ENCODE assay signal across 8 cellular contexts in the genomic region with DNA sequence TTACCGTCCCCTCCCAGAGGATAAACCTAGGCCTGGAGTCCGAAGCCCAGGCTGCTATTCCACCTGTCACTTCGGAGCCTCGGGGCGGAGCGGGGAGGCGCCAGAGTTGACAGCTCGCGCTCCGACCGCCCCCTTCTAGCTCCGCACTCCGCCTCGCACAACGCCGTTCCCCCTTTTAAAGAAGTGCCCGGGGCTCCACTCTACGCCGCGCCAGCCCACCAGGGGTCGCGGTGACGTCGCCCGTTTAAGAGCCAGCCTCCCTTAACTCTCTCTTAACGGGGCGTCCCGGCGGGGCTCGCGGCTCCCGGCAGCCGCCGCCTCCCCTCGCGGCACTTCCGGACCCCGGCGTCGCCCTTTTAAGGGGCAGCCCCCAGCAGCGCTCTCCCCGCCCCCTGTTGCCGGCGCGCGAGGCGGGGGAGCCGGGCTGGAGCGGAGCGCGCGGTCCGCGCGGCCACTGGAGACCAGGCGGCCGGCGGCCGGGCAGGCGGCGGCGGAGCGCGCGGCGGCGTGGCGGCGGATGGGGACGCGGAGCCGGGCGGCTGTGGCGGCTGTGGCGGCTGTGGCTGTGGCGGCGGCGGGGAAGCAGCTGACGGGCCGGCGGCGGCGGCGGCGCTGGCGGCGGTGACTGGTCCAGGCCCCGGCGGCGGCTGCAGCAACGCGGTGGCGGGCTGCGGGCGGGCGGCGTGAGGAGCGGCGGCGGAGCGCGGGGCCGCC. TPM values are rescaled to one million over a fixed set of nuclear protein-coding genes. Genes with fewer than 3 reads are reported as not detected.
DNase-seq lines count a peak whose midpoint lies in the region; ATAC-seq and TF ChIP-seq lines count a peak whose summit lies in the region.

A gene (plus strand): TSS at position 454 of the 714 bp plus-strand sequence. CDS start 364 bp downstream, outside the sequence.

- intact Hi-C loops in cardiac septum (cut with DNase I): loop anchor here (1.0 kb wide), 1 partner anchor 14 kb away; no protein-coding TSS in a partner anchor

- peak within 1 kb of the TSS; percentile 89 for H3K4me3 Mint-ChIP-seq in type B pancreatic cell

- peaks cover 23% of the 10 kb centered on the region for H3K27me3 Mint-ChIP-seq in type B pancreatic cell

- no peaks in the 10 kb centered on the region for H3K9me3 Mint-ChIP-seq in type B pancreatic cell

- no peak within 1 kb of the TSS for H3K27ac Mint-ChIP-seq in type B pancreatic cell

- DNase-seq in NCI-H128 (lab: John Stamatoyannopoulos, UW; ENCODE audit: unreplicated experiment) (peak; percentile 78), SW 1271 (lab: John Stamatoyannopoulos, UW) (peak; percentile 63 to 87), cardiac septum (ENCODE audit: low spot score) (peak; percentile 94), pons (ENCODE audit: low spot score) (peak; percentile 79), type B pancreatic cell (ENCODE audit: extremely low spot score, unreplicated experiment) (peak; percentile 94)
- peak; percentile 83 for DNase-seq in activated naive CD8-positive, alpha-beta T cell treated with anti-CD3 and anti-CD28 coated beads, Interleukin-2, amount 50 U/mL, for 16 hours (ENCODE audit: low read depth, low spot score)

- H3K4me1 Mint-ChIP-seq in type B pancreatic cell (ENCODE audit: unreplicated experiment): peaks cover 38% of the 10 kb centered on the region

- peak; percentile 52 for TF ChIP-seq CTCF in GM12873 (IDR thresholded peaks at IDR 0.05; ENCODE audit: insufficient read depth, low read depth, low read length, missing control alignments)
- TF ChIP-seq CTCF in type B pancreatic cell (conservative IDR thresholded peaks at IDR 0.05): peak; percentile 81

- peak; percentile 89 for ATAC-seq in HG02759 (IDR thresholded peaks at IDR 0.05; ENCODE audit: unreplicated experiment)

- peaks cover 3% of the 10 kb centered on the region for H3K36me3 Mint-ChIP-seq in type B pancreatic cell

RNA-seq across cellular contexts. Expression of the gene that starts here (rescaled TPM):
- total RNA-seq in cardiac septum (40.0 TPM), type B pancreatic cell (ENCODE audit: low replicate concordance) (12.3 and 23.6 TPM in 2 replicates)

Comparison
In these comparisons a context has a peak if more than half of its experiments do, and no peak if none do; other contexts are left out.
1. Peak in every context shown above with its lines: DNase-seq and ATAC-seq.